Comparison of ENCODE assay signal across 9 cellular contexts in genomic region chr6:89475634-89476033, GRCh38. TPM values are rescaled to one million over a fixed set of nuclear protein-coding genes. Genes with fewer than 3 reads are reported as not detected.
DNase-seq lines count a peak whose midpoint lies in the region; ATAC-seq, FAIRE-seq and TF ChIP-seq lines count a peak whose summit lies in the region.
"Had no signal": no experiment of that assay in that cellular context is flagged by ENCODE, and none has a peak within 500 bp of the region (broad histone marks: within the 10 kb centered on the region; RNA-seq: fewer than 3 reads in every experiment).

No MANE protein-coding gene starts in this region.

- H3K36me3 Mint-ChIP-seq in MCF 10A (ENCODE audit: insufficient read depth, unreplicated experiment) = no peaks in the 10 kb centered on the region

- TF ChIP-seq POLR2A in breast epithelium (IDR thresholded peaks at IDR 0.05) (no peak), NB4 (IDR thresholded peaks at IDR 0.05; ENCODE audit: extremely low read depth, insufficient read length) (no peak), upper lobe of left lung (IDR thresholded peaks at IDR 0.05) (no peak)

- DNase-seq in MCF 10A (ENCODE audit: unreplicated experiment) = peak; percentile 55
- no peak for DNase-seq in breast epithelium (ENCODE audit: low spot score in 2 of 2)
- peak; percentile 31 for DNase-seq in NB4 (ENCODE audit: low read depth)
- peak; percentile 24 to 77 for DNase-seq in dermis microvascular lymphatic vessel endothelial cell (ENCODE audit: low read depth in 2 of 2)
- no peak for DNase-seq in upper lobe of left lung
- no peak for DNase-seq in D721Med (ENCODE audit: insufficient read length, low spot score)
- DNase-seq in HT-29 (ENCODE audit: low spot score) = no peak
- DNase-seq: activated CD8-positive, alpha-beta memory T cell treated with anti-CD3 and anti-CD28 coated beads, Interleukin-2, amount 50 U/mL, for 48 hours had no signal

- ATAC-seq in upper lobe of left lung (ENCODE audit: low FRiP score in 2 of 2) (peak; percentile 36 to 53), HG03108 (IDR thresholded peaks at IDR 0.05; ENCODE audit: unreplicated experiment) (no peak)

- H3K4me1 Mint-ChIP-seq in MCF 10A (ENCODE audit: insufficient read depth, unreplicated experiment) = peaks cover 6% of the 10 kb centered on the region

- no peak overlapping the region for H3K27ac ChIP-seq in breast epithelium
- peak overlapping the region in 2 of 4 donors; percentile 3 to 23 for H3K27ac ChIP-seq in upper lobe of left lung

- H3K27me3 Mint-ChIP-seq in MCF 10A (ENCODE audit: insufficient read depth, unreplicated experiment) = peaks cover 14% of the 10 kb centered on the region

- no peak for FAIRE-seq in D721Med (lab: Jason Lieb, UNC)

- peak overlapping the region; percentile 33 for H3K4me3 Mint-ChIP-seq in MCF 10A (ENCODE audit: unreplicated experiment)

- TF ChIP-seq CTCF in MCF 10A (IDR thresholded peaks at IDR 0.05; ENCODE audit: unreplicated experiment) = no peak
- no peak for TF ChIP-seq CTCF in breast epithelium (IDR thresholded peaks at IDR 0.05)
- TF ChIP-seq CTCF in NB4 (IDR thresholded peaks at IDR 0.05; ENCODE audit: low read depth, low read length) = no peak
- TF ChIP-seq CTCF in upper lobe of left lung (IDR thresholded peaks at IDR 0.05) = no peak
- TF ChIP-seq CTCF in D721Med (IDR thresholded peaks at IDR 0.05; ENCODE audit: insufficient read depth, missing control alignments) = no peak

- POLR2A ChIA-PET in MCF 10A (lab: Yijun Ruan, JAX) = no interaction called here

- no peak overlapping the region for H3K4me3 ChIP-seq in breast epithelium
- no peak overlapping the region for H3K4me3 ChIP-seq in NB4 (ENCODE audit: low read depth, low read length)
- no peak overlapping the region for H3K4me3 ChIP-seq in upper lobe of left lung

- H3K4me1 ChIP-seq in breast epithelium (no peaks in the 10 kb centered on the region), upper lobe of left lung (peaks cover 8 to 20% (median 15%) of the 10 kb centered on the region in 4 donors)

- no peaks in the 10 kb centered on the region for H3K36me3 ChIP-seq in breast epithelium
- H3K36me3 ChIP-seq in upper lobe of left lung = no peaks in the 10 kb centered on the region

- H3K27ac Mint-ChIP-seq in MCF 10A (ENCODE audit: low read depth, unreplicated experiment) = no peak overlapping the region

- no TSS peak for BruUV-seq in MCF 10A (replicated peaks; lab: Mats Ljungman, UMichigan)

- no peak for TF ChIP-seq EP300 in upper lobe of left lung (IDR thresholded peaks at IDR 0.05)

- H3K27me3 ChIP-seq in breast epithelium (no peaks in the 10 kb centered on the region), upper lobe of left lung (no peaks in the 10 kb centered on the region)

- no peaks in the 10 kb centered on the region for H3K9me3 Mint-ChIP-seq in MCF 10A (ENCODE audit: unreplicated experiment)

- CTCF ChIA-PET in MCF 10A (lab: Yijun Ruan, JAX) = no interaction called here

- H3K9me3 ChIP-seq in breast epithelium (no peaks in the 10 kb centered on the region), upper lobe of left lung (no peaks in the 10 kb centered on the region)

- intact Hi-C loops in MCF 10A (cut with micrococcal nuclease) (no loop called here), breast epithelium (cut with DNase I; ENCODE audit: low total_unique reads) (no loop called here)

RNA-seq across cellular contexts. Expression of gene ANKRD6, which starts 42.7 kb away (rescaled TPM):
- total RNA-seq in MCF 10A (2022) (1.0 and 2.1 TPM in 2 replicates), breast epithelium (10 to 100 TPM in 2 of 3 donors, 1 to 10 TPM in 1; 9.6 to 23.7 (median 18.0) TPM), dermis microvascular lymphatic vessel endothelial cell (4.9 and 14.4 TPM in 2 replicates), upper lobe of left lung (10 to 100 TPM; 14.5 to 60.8 (median 30.7) TPM)
- total RNA-seq in HT-29 (2014; rRNA removed; shearing (Covaris generic)) = not detected in 2 replicates

Comparison
In these comparisons a context has a peak if more than half of its experiments do, and no peak if none do; other contexts are left out.
1. DNase-seq: peak in MCF 10A (single experiment), NB4 (single experiment) and dermis microvascular lymphatic vessel endothelial cell (2 of 2); none in breast epithelium (0 of 2), upper lobe of left lung (0 of 2), D721Med (single experiment) and HT-29 (single experiment).